ENCODE assay signal across 16 cellular contexts in genomic region chr3:151856106-151856505, GRCh38. TPM values are rescaled to one million over a fixed set of nuclear protein-coding genes. Genes with fewer than 3 reads are reported as not detected.
"Had no signal": no experiment of that assay in that cellular context is flagged by ENCODE, and none has a peak within 500 bp of the region (broad histone marks: within the 10 kb centered on the region; RNA-seq: fewer than 3 reads in every experiment).

No MANE protein-coding gene starts in this region.

- H3K27ac ChIP-seq: body of pancreas, esophagus muscularis mucosa, suprapubic skin, WERI-Rb-1 had no signal

- H3K4me1 Mint-ChIP-seq: activated CD4-positive, alpha-beta memory T cell treated with anti-CD3 and anti-CD28 coated beads, Interleukin-2, amount 10 ng/mL, durations not matched to agents 7 days and 5 days; nephron progenitor cell had no signal

- H3K9me3 ChIP-seq: body of pancreas, esophagus muscularis mucosa, suprapubic skin had no signal

- H3K27ac Mint-ChIP-seq: activated CD4-positive, alpha-beta memory T cell treated with anti-CD3 and anti-CD28 coated beads, Interleukin-2, amount 10 ng/mL, durations not matched to agents 7 days and 5 days; activated naive CD4-positive, alpha-beta T cell treated with anti-CD3 and anti-CD28 coated beads, Interleukin-2, amount 50 U/mL, for 72 hours; activated T-cell treated with anti-CD3 and anti-CD28 coated beads, Interleukin-2, amount 50 U/mL, for 24 hours; mesothelial cell of epicardium; nephron progenitor cell; progenitor cell of endocrine pancreas; stimulated activated naive CD8-positive, alpha-beta T cell treated with anti-CD3 and anti-CD28 coated beads, Interleukin-15, Interleukin-2, amounts not matched to agents 100 ng/mL and 50 ng/mL, for 24 hours had no signal

- H3K27me3 Mint-ChIP-seq: progenitor cell of endocrine pancreas; stimulated activated naive CD8-positive, alpha-beta T cell treated with anti-CD3 and anti-CD28 coated beads, Interleukin-15, Interleukin-2, amounts not matched to agents 100 ng/mL and 50 ng/mL, for 24 hours had no signal

- H3K4me3 ChIP-seq: body of pancreas, esophagus muscularis mucosa, lung, suprapubic skin had no signal

- H3K36me3 ChIP-seq: esophagus muscularis mucosa, suprapubic skin, WERI-Rb-1 had no signal

- H3K9me3 Mint-ChIP-seq: activated CD4-positive, alpha-beta memory T cell treated with anti-CD3 and anti-CD28 coated beads, Interleukin-2, amount 10 ng/mL, durations not matched to agents 7 days and 5 days; stimulated activated naive CD8-positive, alpha-beta T cell treated with anti-CD3 and anti-CD28 coated beads, Interleukin-15, Interleukin-2, amounts not matched to agents 100 ng/mL and 50 ng/mL, for 24 hours had no signal

- H3K4me3 Mint-ChIP-seq: activated CD4-positive, alpha-beta memory T cell treated with anti-CD3 and anti-CD28 coated beads, Interleukin-2, amount 10 ng/mL, durations not matched to agents 7 days and 5 days; activated T-cell treated with anti-CD3 and anti-CD28 coated beads, Interleukin-2, amount 50 U/mL, for 24 hours; mesothelial cell of epicardium; nephron progenitor cell; stimulated activated naive CD8-positive, alpha-beta T cell treated with anti-CD3 and anti-CD28 coated beads, Interleukin-15, Interleukin-2, amounts not matched to agents 100 ng/mL and 50 ng/mL, for 24 hours had no signal

- H3K4me1 ChIP-seq: suprapubic skin had no signal

- DNase-seq: activated CD4-positive, alpha-beta memory T cell treated with anti-CD3 and anti-CD28 coated beads, Interleukin-2, amount 10 ng/mL, durations not matched to agents 7 days and 5 days; activated gamma-delta T cell; activated T-cell treated with anti-CD3 and anti-CD28 coated beads, Interleukin-2, amount 50 U/mL, for 24 hours; body of pancreas; caudate nucleus; islet precursor cell; nephron progenitor cell; WERI-Rb-1 had no signal

- H3K27me3 ChIP-seq: body of pancreas, esophagus muscularis mucosa, suprapubic skin had no signal

RNA-seq across cellular contexts. Expression of gene SUCNR1, which starts 17.3 kb away (rescaled TPM):
- total RNA-seq: activated CD4-positive, alpha-beta memory T cell treated with anti-CD3 and anti-CD28 coated beads, Interleukin-2, amount 10 ng/mL, durations not matched to agents 7 days and 5 days; activated naive CD4-positive, alpha-beta T cell treated with anti-CD3 and anti-CD28 coated beads, Interleukin-2, amount 50 U/mL, for 72 hours had no signal

RNA-seq across cellular contexts. Expression of gene AADAC, which starts 42.2 kb away (rescaled TPM):
- total RNA-seq: activated CD4-positive, alpha-beta memory T cell treated with anti-CD3 and anti-CD28 coated beads, Interleukin-2, amount 10 ng/mL, durations not matched to agents 7 days and 5 days; activated naive CD4-positive, alpha-beta T cell treated with anti-CD3 and anti-CD28 coated beads, Interleukin-2, amount 50 U/mL, for 72 hours; esophagus muscularis mucosa; mesothelial cell of epicardium; progenitor cell of endocrine pancreas; sciatic nerve had no signal
